Comparison of ENCODE assay signal across 12 cellular contexts in genomic region chr9:130183133-130183762, GRCh38. TPM values are rescaled to one million over a fixed set of nuclear protein-coding genes. Genes with fewer than 3 reads are reported as not detected.
DNase-seq lines count a peak whose midpoint lies in the region; FAIRE-seq and TF ChIP-seq lines count a peak whose summit lies in the region.
"Had no signal": no experiment of that assay in that cellular context is flagged by ENCODE, and none has a peak within 500 bp of the region (broad histone marks: within the 10 kb centered on the region; RNA-seq: fewer than 3 reads in every experiment).

No MANE protein-coding gene starts in this region.

- no peaks in the 10 kb centered on the region for H3K36me3 ChIP-seq in endothelial cell of umbilical vein (ENCODE audit: control insufficient read depth in 2 of 2, extremely low read depth in 1 of 2, insufficient read depth in 2 of 2, low read length in 2 of 2)

- CTCF ChIA-PET in endothelial cell of umbilical vein (lab: Charles Lee) = interaction anchor here (0.6 to 1.1 kb wide), 2 partner anchors 9 to 10 kb away, joined by 3 to 4 read pairs; no protein-coding TSS in a partner anchor

- H3K27ac Mint-ChIP-seq in nephron progenitor cell = peak overlapping the region; percentile 98
- H3K27ac Mint-ChIP-seq: activated T-cell treated with anti-CD3 and anti-CD28 coated beads, Interleukin-2, amount 50 U/mL, for 72 hours; stimulated activated naive CD8-positive, alpha-beta T cell treated with anti-CD3 and anti-CD28 coated beads, Interleukin-15, Interleukin-2, amounts not matched to agents 100 ng/mL and 50 ng/mL, for 24 hours had no signal

- peaks cover 81% of the 10 kb centered on the region for H3K79me2 ChIP-seq in endothelial cell of umbilical vein (ENCODE audit: control insufficient read depth, insufficient read depth, low read length)

- H3K4me3 ChIP-seq in AG09309 (ENCODE audit: control insufficient read depth, low read depth, low read length) = no peak overlapping the region; the same call in 1 of the 2 replicates
- H3K4me3 ChIP-seq in endothelial cell of umbilical vein (replicated peaks in 1 of 3; ENCODE audit: insufficient read depth in 1 of 3, low read depth in 1 of 3, low read length in 3 of 3) = no peak overlapping the region

- no peaks in the 10 kb centered on the region for H3K9me3 ChIP-seq in endothelial cell of umbilical vein (replicated peaks; ENCODE audit: control insufficient read depth, insufficient read depth, low read length)

- no peak overlapping the region for H3K27ac ChIP-seq in endothelial cell of umbilical vein (ENCODE audit: insufficient read depth, low read depth, low read length)

- H3K4me2 ChIP-seq in endothelial cell of umbilical vein (ENCODE audit: insufficient read depth, low read length) = no peak overlapping the region

- peaks cover 12% of the 10 kb centered on the region for H3K36me3 Mint-ChIP-seq in nephron progenitor cell (ENCODE audit: low read depth)

- BruUV-seq in endothelial cell of umbilical vein (replicated peaks; lab: Mats Ljungman, UMichigan) = no TSS peak

- no peak overlapping the region for H2AFZ ChIP-seq in endothelial cell of umbilical vein (ENCODE audit: low read depth, low read length)

- H3K4me1 Mint-ChIP-seq in nephron progenitor cell = peaks cover 46% of the 10 kb centered on the region

- dilution Hi-C loops in endothelial cell of umbilical vein (cut with MboI; ENCODE audit: extremely low pct_ligation_motif_present, low sequenced_read_pairs) = no loop called here

- H4K20me1 ChIP-seq in endothelial cell of umbilical vein (replicated peaks; ENCODE audit: control insufficient read depth, extremely low read depth, insufficient read depth, low read length) = no peaks in the 10 kb centered on the region

- peaks cover 4% of the 10 kb centered on the region for H3K27me3 Mint-ChIP-seq in nephron progenitor cell (ENCODE audit: low read depth, poor library complexity)
- H3K27me3 Mint-ChIP-seq: stimulated activated naive CD8-positive, alpha-beta T cell treated with anti-CD3 and anti-CD28 coated beads, Interleukin-15, Interleukin-2, amounts not matched to agents 100 ng/mL and 50 ng/mL, for 24 hours had no signal

- POLR2A ChIA-PET in endothelial cell of umbilical vein (lab: Charles Lee) = no interaction called here

- H3K9me1 ChIP-seq in endothelial cell of umbilical vein (replicated peaks; ENCODE audit: control insufficient read depth, extremely low read depth, insufficient read depth, low read length) = no peaks in the 10 kb centered on the region

- no peaks in the 10 kb centered on the region for H3K9me3 Mint-ChIP-seq in nephron progenitor cell
- H3K9me3 Mint-ChIP-seq: activated T-cell treated with anti-CD3 and anti-CD28 coated beads, Interleukin-2, amount 50 U/mL, for 72 hours; stimulated activated naive CD8-positive, alpha-beta T cell treated with anti-CD3 and anti-CD28 coated beads, Interleukin-15, Interleukin-2, amounts not matched to agents 100 ng/mL and 50 ng/mL, for 24 hours had no signal

- no peak overlapping the region for H3K4me3 Mint-ChIP-seq in nephron progenitor cell
- H3K4me3 Mint-ChIP-seq: activated T-cell treated with anti-CD3 and anti-CD28 coated beads, Interleukin-2, amount 50 U/mL, for 72 hours; stimulated activated naive CD8-positive, alpha-beta T cell treated with anti-CD3 and anti-CD28 coated beads, Interleukin-15, Interleukin-2, amounts not matched to agents 100 ng/mL and 50 ng/mL, for 24 hours had no signal

- H3K4me1 ChIP-seq in endothelial cell of umbilical vein (ENCODE audit: control insufficient read depth, extremely low read depth, insufficient read depth, low read length) = no peaks in the 10 kb centered on the region

- no peak for TF ChIP-seq POLR2A in endothelial cell of umbilical vein (IDR thresholded peaks at IDR 0.05; ENCODE audit: low read depth, low read length)

- peak; percentile 15 for FAIRE-seq in endothelial cell of umbilical vein (lab: Jason Lieb, UNC)

- intact Hi-C loops in endothelial cell of umbilical vein (cut with micrococcal nuclease) = no loop called here

- no peaks in the 10 kb centered on the region for H3K27me3 ChIP-seq in endothelial cell of umbilical vein (ENCODE audit: control insufficient read depth in 2 of 2, insufficient read depth in 2 of 2, low read length in 2 of 2)

- DNase-seq in AG09309 (ENCODE audit: low read depth) (peak; percentile 35), NCI-H226 (peak; percentile 67), endothelial cell of umbilical vein (ENCODE audit: low read depth, low spot score) (no peak), nephron progenitor cell (no peak), HT-29 (ENCODE audit: low spot score) (no peak), DMS53 (lab: John Stamatoyannopoulos, UW) (no peak)
- no peak for DNase-seq in NK-92 treated with Interleukin-12 subunit alpha and Interleukin-12 subunit beta, amount 100 ng/mL, for 24 hours (lab: John Stamatoyannopoulos, UW)
- DNase-seq in stimulated activated CD4-positive, alpha-beta T cell treated with anti-CD3 and anti-CD28 coated beads, Interleukin-2, amount 100 ng/mL, for 48 hours = no peak
- DNase-seq: activated T-cell treated with anti-CD3 and anti-CD28 coated beads, Interleukin-2, amount 50 U/mL, for 72 hours; DND-41; NCI-H748 treated with DMSO at 0.1 percent for 48 hours had no signal

- TF ChIP-seq CTCF in AG09309 (IDR thresholded peaks at IDR 0.05; ENCODE audit: control insufficient read depth, insufficient read depth, low read depth, low read length, missing control alignments) (no peak), endothelial cell of umbilical vein (IDR thresholded peaks at IDR 0.05; ENCODE audit: extremely low read depth in 1 of 2, insufficient read depth in 1 of 2, low read depth in 1 of 2, low read length in 2 of 2) (no peak), nephron progenitor cell (IDR thresholded peaks at IDR 0.05) (no peak)

- H3K9ac ChIP-seq in endothelial cell of umbilical vein (replicated peaks; ENCODE audit: extremely low read depth, insufficient read depth, low read length) = no peak overlapping the region

TF ChIP-seq in endothelial cell of umbilical vein, 7 proteins besides CTCF, POLR2A, EP300 and RAD21:
- TF ChIP-seq JUN (IDR thresholded peaks at IDR 0.05; ENCODE audit: borderline replicate concordance, insufficient read depth, insufficient read length, low read depth) (no peak), MAX (IDR thresholded peaks at IDR 0.05; ENCODE audit: insufficient read depth, insufficient read length) (no peak), POLR2AphosphoS5 (IDR thresholded peaks at IDR 0.05; ENCODE audit: insufficient read depth, low read depth, low read length) (no peak), MYC (IDR thresholded peaks at IDR 0.05; ENCODE audit: low read depth, low read length) (no peak), FOS (IDR thresholded peaks at IDR 0.05; ENCODE audit: borderline replicate concordance, insufficient read depth, low read length) (no peak), GATA2 (IDR thresholded peaks at IDR 0.05; ENCODE audit: insufficient read depth, insufficient read length, low read depth, low read length) (no peak), EZH2 (IDR thresholded peaks at IDR 0.05; ENCODE audit: borderline replicate concordance, low read depth, low read length, severe bottlenecking) (no peak)

RNA-seq across cellular contexts. Expression of gene NCS1, which starts 11.0 kb away (rescaled TPM):
- total RNA-seq in endothelial cell of umbilical vein = 68.3 and 77.4 TPM in 2 replicates
- polyA plus RNA-seq in endothelial cell of umbilical vein = 52.2 and 53.6 TPM in 2 replicates
- 45.3 and 45.6 TPM in 2 replicates for polyA plus RNA-seq in endothelial cell of umbilical vein (2011; cell fraction: cytosol; rRNA removed)
- 22.4 and 24.6 TPM in 2 replicates for polyA plus RNA-seq in endothelial cell of umbilical vein (2011; cell fraction: nucleus; rRNA removed)
- 55.3 and 55.8 TPM in 2 replicates for polyA plus RNA-seq in endothelial cell of umbilical vein (2012)
- polyA minus RNA-seq in endothelial cell of umbilical vein = 41.3 and 49.0 TPM in 2 replicates
- 47.2 TPM for polyA minus RNA-seq in endothelial cell of umbilical vein (2011; cell fraction: cytosol; rRNA and poly(A)+ RNA removed)
- 9.4 and 10.8 TPM in 2 replicates for polyA minus RNA-seq in endothelial cell of umbilical vein (2011; cell fraction: nucleus; rRNA and poly(A)+ RNA removed)
- 6.9 and 7.0 TPM in 2 replicates for total RNA-seq in HT-29 (2014; rRNA removed; shearing (Covaris generic))

Comparison
In these comparisons a context has a peak if more than half of its experiments do, and no peak if none do; other contexts are left out.
1. DNase-seq: peak in AG09309 (single experiment) and NCI-H226 (single experiment); none in endothelial cell of umbilical vein (single experiment), nephron progenitor cell (single experiment), HT-29 (single experiment), DMS53 (single experiment), NK-92 treated with Interleukin-12 subunit alpha and Interleukin-12 subunit beta, amount 100 ng/mL, for 24 hours (single experiment) and stimulated activated CD4-positive, alpha-beta T cell treated with anti-CD3 and anti-CD28 coated beads, Interleukin-2, amount 100 ng/mL, for 48 hours (0 of 2).